8 cellular contexts compared by ENCODE assay signal in the genomic region with DNA sequence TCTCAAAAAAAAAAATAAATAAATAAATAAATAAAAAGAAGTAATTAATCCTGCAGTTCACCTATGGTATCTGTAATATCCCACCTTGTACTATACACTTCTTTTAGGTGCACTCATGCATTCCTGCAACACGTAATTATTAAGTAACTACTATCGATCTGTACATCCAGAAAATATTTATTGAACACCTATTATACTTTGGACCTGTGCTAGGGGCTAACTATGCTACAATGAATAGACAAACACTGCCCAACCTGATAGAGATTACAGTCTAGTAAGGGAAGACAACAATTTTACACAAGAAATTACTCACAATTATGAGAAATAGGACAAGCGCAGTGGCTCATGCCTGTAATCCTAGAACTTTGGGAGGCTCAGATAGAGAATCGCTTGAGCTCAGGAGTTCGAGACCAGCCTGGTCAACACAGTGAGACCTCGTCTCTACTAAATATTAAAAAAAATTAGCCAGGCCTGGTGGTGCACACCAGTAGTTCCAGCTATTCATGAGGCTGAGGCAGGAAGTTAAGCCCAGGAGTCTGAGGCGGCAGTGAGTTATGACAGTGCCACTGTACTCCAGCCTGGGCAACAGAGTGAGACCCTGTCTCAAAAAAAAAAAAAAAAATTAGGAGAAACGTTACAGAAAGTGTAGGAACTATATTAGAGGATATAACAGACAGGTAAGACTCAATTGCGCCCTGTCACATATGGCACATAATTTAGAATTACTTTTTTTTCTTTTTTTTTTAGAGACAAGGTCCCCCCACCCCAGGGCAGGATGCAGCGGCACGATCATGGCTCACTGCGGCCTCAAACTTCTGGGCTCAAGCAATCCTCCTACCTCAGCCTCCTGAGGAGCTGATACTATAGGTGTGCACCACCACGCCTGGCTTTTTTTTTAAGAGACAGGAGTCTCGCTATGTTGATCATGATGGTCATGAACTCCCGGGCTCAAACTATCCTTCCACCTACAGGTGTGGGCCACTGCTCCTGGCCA. TPM values are rescaled to one million over a fixed set of nuclear protein-coding genes. Genes with fewer than 3 reads are reported as not detected.
DNase-seq lines count a peak whose midpoint lies in the region; ATAC-seq and TF ChIP-seq lines count a peak whose summit lies in the region.

No MANE protein-coding gene starts in this region.

- no TSS peak for BruUV-seq in OCI-LY7 (replicated peaks; lab: Mats Ljungman, UMichigan)

- DNase-seq in Caki2 (ENCODE audit: low read depth) (peak; percentile 4), OCI-LY7 (ENCODE audit: low spot score) (no peak), endodermal cell (no peak), GM13977 (ENCODE audit: low spot score) (no peak), NCI-H345 (lab: John Stamatoyannopoulos, UW) (no peak)
- no peak for DNase-seq in stimulated activated CD4-positive, alpha-beta T cell treated with anti-CD3 and anti-CD28 coated beads, Interleukin-15, amount 100 ng/mL, for 24 hours

- peaks cover 10% of the 10 kb centered on the region for H3K36me3 Mint-ChIP-seq in endodermal cell (ENCODE audit: low read depth)

- peak overlapping the region; percentile 70 for H3K4me3 Mint-ChIP-seq in endodermal cell

- CTCF ChIA-PET in OCI-LY7 (lab: Charles Lee; ENCODE audit: unreplicated experiment), result interaction anchor here (0.7 kb wide), 1 partner anchor 1506 kb away, joined by 3 read pairs; the partner anchor contains the start of gene TTC8

- H3K4me3 ChIP-seq in OCI-LY7 (ENCODE audit: low read depth, low read length, poor library complexity, severe bottlenecking) (peak overlapping the region; percentile 89), endodermal cell (ENCODE audit: low read length) (peak overlapping the region; percentile 84), parathyroid adenoma (ENCODE audit: low read depth, low read length) (peak overlapping the region; percentile 77)

- H4K20me1 ChIP-seq in OCI-LY7 (ENCODE audit: insufficient read depth, low read length), result no peaks in the 10 kb centered on the region

- no peak overlapping the region for H3K27ac Mint-ChIP-seq in endodermal cell

- TF ChIP-seq CTCF in OCI-LY7 (conservative IDR thresholded peaks at IDR 0.05; ENCODE audit: low read length) (no peak), endodermal cell (conservative IDR thresholded peaks at IDR 0.05) (no peak), parathyroid adenoma (IDR thresholded peaks at IDR 0.05) (no peak), GM13977 (IDR thresholded peaks at IDR 0.05; ENCODE audit: extremely low read depth, insufficient read depth, missing control alignments) (no peak)

- POLR2A ChIA-PET in OCI-LY7 (lab: Charles Lee), result interaction anchor here (1.0 to 1.7 kb wide), 3 partner anchors 9 to 95 kb away, joined by 4 to 6 read pairs (median 5); no protein-coding TSS in a partner anchor

- H3K9me3 ChIP-seq in OCI-LY7 (ENCODE audit: low read length) (no peaks in the 10 kb centered on the region; the same call in 1 of the 2 replicates), endodermal cell (ENCODE audit: control insufficient read depth, low read length) (no peaks in the 10 kb centered on the region), parathyroid adenoma (ENCODE audit: control insufficient read depth, low read length) (no peaks in the 10 kb centered on the region)

- H3K27ac ChIP-seq in OCI-LY7 (ENCODE audit: low read depth, low read length, poor library complexity, severe bottlenecking) (peak overlapping the region; percentile 68), endodermal cell (ENCODE audit: low read depth, low read length) (no peak overlapping the region), parathyroid adenoma (no peak overlapping the region)

- H3K9me2 ChIP-seq in OCI-LY7 (ENCODE audit: insufficient read depth, low read length), result no peaks in the 10 kb centered on the region

- H3K4me1 ChIP-seq in OCI-LY7 (ENCODE audit: insufficient read depth, low read length, poor library complexity, severe bottlenecking) (peaks cover 14% of the 10 kb centered on the region), endodermal cell (ENCODE audit: control insufficient read depth, insufficient read depth, low read length) (no peaks in the 10 kb centered on the region), parathyroid adenoma (peaks cover 5% of the 10 kb centered on the region)

- H3K79me2 ChIP-seq in OCI-LY7 (ENCODE audit: insufficient read depth, low read depth, low read length), result peaks cover 36% of the 10 kb centered on the region
- peaks cover 11% of the 10 kb centered on the region for H3K79me2 ChIP-seq in parathyroid adenoma

- WGBS in endodermal cell (ENCODE audit: insufficient coverage in 1 of 2, insufficient read length in 1 of 2), 2 experiments, result 96 to 98% methylated on average over 9 to 15 of the region's 15 CpGs

- H2AFZ ChIP-seq in OCI-LY7 (ENCODE audit: low read length) (peak overlapping the region; percentile 91; the same call in 1 of the 2 replicates), parathyroid adenoma (peak overlapping the region; percentile 96)

- H3K9ac ChIP-seq in endodermal cell (ENCODE audit: extremely low read depth, low read length, poor library complexity, severe bottlenecking) (peak overlapping the region; percentile 50), parathyroid adenoma (no peak overlapping the region)

- H3K36me3 ChIP-seq in OCI-LY7 (ENCODE audit: insufficient read depth, low read length), result no peaks in the 10 kb centered on the region; the same call in none of the 2 replicates
- H3K36me3 ChIP-seq in endodermal cell (ENCODE audit: control insufficient read depth, insufficient read depth, low read length), result peaks cover 4% of the 10 kb centered on the region
- H3K36me3 ChIP-seq in parathyroid adenoma (ENCODE audit: control insufficient read depth, insufficient read depth, low read length), result no peaks in the 10 kb centered on the region

- H3K4me1 Mint-ChIP-seq in endodermal cell, result peaks cover 6% of the 10 kb centered on the region

- H3K9me3 Mint-ChIP-seq in endodermal cell, result no peaks in the 10 kb centered on the region

- intact Hi-C loops in OCI-LY7 (cut with micrococcal nuclease; ENCODE audit: unreplicated experiment), result loop anchor here (1.0 to 5.0 kb wide), 3 partner anchors 52 to 73 kb away; partner anchors contain the start of genes CALM1 and PSMC1

- in situ Hi-C loops in Caki2 (cut with HindIII; ENCODE audit: low pct_unique_long_range_greater_than_20kb, low sequenced_read_pairs), result no loop called here
- in situ Hi-C loops in GM13977 (cut with MboI; ENCODE audit: low pct_unique_long_range_greater_than_20kb, low sequenced_read_pairs, unreplicated experiment), result no loop called here

- H3K27me3 ChIP-seq in endodermal cell (ENCODE audit: control insufficient read depth, insufficient read depth, low read length, poor library complexity, severe bottlenecking) (peaks cover 25% of the 10 kb centered on the region), parathyroid adenoma (ENCODE audit: control insufficient read depth, insufficient read depth, low read length) (no peaks in the 10 kb centered on the region)

- H3K27me3 Mint-ChIP-seq in endodermal cell (ENCODE audit: insufficient read depth), result peaks cover 14% of the 10 kb centered on the region

- H3K4me2 ChIP-seq in OCI-LY7 (ENCODE audit: low read length) (peak overlapping the region; percentile 94), parathyroid adenoma (ENCODE audit: low read length) (peak overlapping the region; percentile 88)

- ATAC-seq in GM18907 (IDR thresholded peaks at IDR 0.05; ENCODE audit: unreplicated experiment), result no peak

RNA-seq across cellular contexts. Expression of gene NRDE2, which starts 1.2 kb away (rescaled TPM):
- total RNA-seq in Caki2 (2014; rRNA removed; shearing (Covaris generic); ENCODE audit: low replicate concordance), result 9.3 and 12.6 TPM in 2 replicates
- 12.3 and 15.4 TPM in 2 replicates for total RNA-seq in OCI-LY7 (2014; rRNA removed; shearing (Covaris generic))
- total RNA-seq in OCI-LY7 (2022) (16.6 and 19.1 TPM in 2 replicates), endodermal cell (10 to 100 TPM; 18.3 to 19.5 TPM)
- 11.3 TPM for polyA plus RNA-seq in endodermal cell (2013, experiment 1 of 2)
- polyA plus RNA-seq in endodermal cell (2013, experiment 2 of 2), result 9.2 TPM
